In the genomic region with DNA sequence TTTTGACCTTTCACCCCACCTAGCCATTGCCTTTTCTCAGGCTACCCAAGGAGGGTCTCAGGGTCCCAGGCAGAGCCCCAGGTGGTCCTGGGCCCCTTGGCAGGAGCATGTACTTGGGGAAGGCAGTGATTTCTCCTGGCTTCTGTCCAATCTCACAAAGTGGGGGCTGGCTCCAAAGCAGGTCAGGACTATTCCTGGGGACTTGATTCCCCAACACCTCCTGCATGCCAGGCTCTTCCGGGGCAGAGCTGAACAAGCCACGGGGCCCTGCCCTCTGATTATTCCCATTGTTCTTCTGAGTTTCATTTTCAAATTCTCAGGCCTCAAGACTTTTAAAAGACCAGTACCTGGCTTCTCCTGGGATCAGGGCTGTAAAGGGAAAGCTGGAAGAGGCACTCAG, we compare ENCODE assay signal across 16 cellular contexts. TPM values are rescaled to one million over a fixed set of nuclear protein-coding genes. Genes with fewer than 3 reads are reported as not detected.
DNase-seq lines count a peak whose midpoint lies in the region; ATAC-seq, FAIRE-seq and TF ChIP-seq lines count a peak whose summit lies in the region.
"Had no signal": no experiment of that assay in that cellular context is flagged by ENCODE, and none has a peak within 500 bp of the region (broad histone marks: within the 10 kb centered on the region; RNA-seq: fewer than 3 reads in every experiment).

No MANE protein-coding gene starts in this region.

- peaks cover 12% of the 10 kb centered on the region for H3K4me1 Mint-ChIP-seq in MCF 10A (ENCODE audit: insufficient read depth, unreplicated experiment)
- H3K4me1 Mint-ChIP-seq in central memory CD8-positive, alpha-beta T cell, result peaks cover 15% of the 10 kb centered on the region
- peaks cover 20 to 38% (median 30%) of the 10 kb centered on the region in 7 donors for H3K4me1 Mint-ChIP-seq in naive thymus-derived CD4-positive, alpha-beta T cell

- no peak for DNase-seq in MCF 10A (ENCODE audit: unreplicated experiment)
- no peak for DNase-seq in breast epithelium (ENCODE audit: low spot score in 2 of 2)
- no peak for DNase-seq in central memory CD8-positive, alpha-beta T cell (ENCODE audit: low spot score in 2 of 2)
- no peak for DNase-seq in naive thymus-derived CD4-positive, alpha-beta T cell
- no peak for DNase-seq in urothelium cell line (ENCODE audit: low spot score)
- DNase-seq in PC-9, result no peak
- no peak for DNase-seq in erythroblast (lab: John Stamatoyannopoulos, UW)
- DNase-seq in glomerular visceral epithelial cell (ENCODE audit: extremely low spot score), result no peak
- DNase-seq: cortex of kidney; NCI-H146; NCI-H446 treated with DMSO at 0.1 percent for 48 hours; stimulated activated CD4-positive, alpha-beta T cell treated with anti-CD3 and anti-CD28 coated beads, Interleukin-1b, Interleukin-23, amount 100 ng/mL, for 48 hours; testis had no signal

- CTCF ChIA-PET in MCF 10A (lab: Yijun Ruan, JAX) (no interaction called here), PC-9 (lab: Charles Lee) (no interaction called here)
- CTCF ChIA-PET in naive thymus-derived CD4-positive, alpha-beta T cell (lab: Charles Lee), result no interaction called here

- H3K9me3 ChIP-seq in breast epithelium (no peaks in the 10 kb centered on the region), PC-9 (ENCODE audit: insufficient read depth, low read depth) (no peaks in the 10 kb centered on the region)
- no peaks in the 10 kb centered on the region for H3K9me3 ChIP-seq in naive thymus-derived CD4-positive, alpha-beta T cell (ENCODE audit: control insufficient read depth in 2 of 3, low read length in 3 of 3)
- H3K9me3 ChIP-seq: testis had no signal

- intact Hi-C loops in MCF 10A (cut with micrococcal nuclease), result no loop called here
- intact Hi-C loops in breast epithelium (cut with DNase I; ENCODE audit: low total_unique reads), result no loop called here
- intact Hi-C loops in naive thymus-derived CD4-positive, alpha-beta T cell (cut with micrococcal nuclease), result no loop called here
- intact Hi-C loops in PC-9 (cut with micrococcal nuclease; ENCODE audit: unreplicated experiment), result loop anchor here (5.0 kb wide), 1 partner anchor 165 kb away; no protein-coding TSS in a partner anchor

- no peak overlapping the region for H3K4me3 ChIP-seq in breast epithelium
- no peak overlapping the region for H3K4me3 ChIP-seq in naive thymus-derived CD4-positive, alpha-beta T cell (ENCODE audit: low read length)
- no peak overlapping the region for H3K4me3 ChIP-seq in PC-9
- H3K4me3 ChIP-seq: hepatocyte had no signal

- peaks cover 23% of the 10 kb centered on the region for H3F3A ChIP-seq in PC-9 (ENCODE audit: insufficient read depth, low read depth)

- H3K27ac Mint-ChIP-seq in MCF 10A (ENCODE audit: low read depth, unreplicated experiment), result no peak overlapping the region
- H3K27ac Mint-ChIP-seq in central memory CD8-positive, alpha-beta T cell (ENCODE audit: low read depth), result no peak overlapping the region
- H3K27ac Mint-ChIP-seq in naive thymus-derived CD4-positive, alpha-beta T cell, result peak overlapping the region in 5 of 9 donors; percentile 8 to 74 (median 28)

- H3K79me2 ChIP-seq in PC-9 (ENCODE audit: low read depth), result peaks cover 41% of the 10 kb centered on the region

- no peaks in the 10 kb centered on the region for H3K9me2 ChIP-seq in PC-9 (ENCODE audit: insufficient read depth)

- TF ChIP-seq CTCF in MCF 10A (IDR thresholded peaks at IDR 0.05; ENCODE audit: unreplicated experiment) (no peak), breast epithelium (IDR thresholded peaks at IDR 0.05) (no peak), PC-9 (conservative IDR thresholded peaks at IDR 0.05) (no peak)

- peaks cover 23% of the 10 kb centered on the region for H4K20me1 ChIP-seq in PC-9 (ENCODE audit: insufficient read depth)

- no peak for TF ChIP-seq POLR2A in breast epithelium (IDR thresholded peaks at IDR 0.05)
- TF ChIP-seq POLR2A in erythroblast (IDR thresholded peaks at IDR 0.05; ENCODE audit: low read length), result no peak

- H3K4me2 ChIP-seq in PC-9, result no peak overlapping the region

- H3K36me3 ChIP-seq in breast epithelium (no peaks in the 10 kb centered on the region), PC-9 (ENCODE audit: low read depth) (peaks cover 2% of the 10 kb centered on the region; the same call in 1 of the 2 replicates)
- peaks cover 0 to 4% (median 0%) of the 10 kb centered on the region in 3 experiments for H3K36me3 ChIP-seq in naive thymus-derived CD4-positive, alpha-beta T cell (ENCODE audit: control insufficient read depth in 2 of 3, insufficient read depth in 3 of 3, low read length in 3 of 3)

- H3K9me3 Mint-ChIP-seq in MCF 10A (ENCODE audit: unreplicated experiment), result no peaks in the 10 kb centered on the region
- no peaks in the 10 kb centered on the region for H3K9me3 Mint-ChIP-seq in central memory CD8-positive, alpha-beta T cell
- H3K9me3 Mint-ChIP-seq in naive thymus-derived CD4-positive, alpha-beta T cell, result no peaks in the 10 kb centered on the region

- no peak for ATAC-seq in central memory CD8-positive, alpha-beta T cell (replicated peaks; ENCODE audit: extremely low read depth, poor library complexity, severe bottlenecking)
- ATAC-seq in naive thymus-derived CD4-positive, alpha-beta T cell, result no peak
- ATAC-seq: left lobe of liver had no signal

- H3K4me1 ChIP-seq in breast epithelium (peaks cover 0 to 6% of the 10 kb centered on the region in 2 donors), PC-9 (replicated peaks; ENCODE audit: insufficient read depth) (peaks cover 18% of the 10 kb centered on the region)
- H3K4me1 ChIP-seq in naive thymus-derived CD4-positive, alpha-beta T cell (ENCODE audit: control insufficient read depth in 2 of 2, insufficient read depth in 2 of 2, low read length in 2 of 2), result peaks cover 14 to 15% of the 10 kb centered on the region in 2 donors

- POLR2A ChIA-PET in MCF 10A (lab: Yijun Ruan, JAX), result interaction anchor here (0.7 to 0.8 kb wide), 2 partner anchors 12 to 887 kb away, joined by 3 to 4 read pairs; no protein-coding TSS in a partner anchor
- POLR2A ChIA-PET in naive thymus-derived CD4-positive, alpha-beta T cell (lab: Charles Lee), result interaction anchor here (0.9 to 1.1 kb wide), 2 partner anchors 9 to 342 kb away, joined by 3 read pairs; no protein-coding TSS in a partner anchor
- POLR2A ChIA-PET in PC-9 (lab: Charles Lee; ENCODE audit: unreplicated experiment), result no interaction called here

- peaks cover 17% of the 10 kb centered on the region for H3K36me3 Mint-ChIP-seq in MCF 10A (ENCODE audit: insufficient read depth, unreplicated experiment)
- peaks cover 7% of the 10 kb centered on the region for H3K36me3 Mint-ChIP-seq in central memory CD8-positive, alpha-beta T cell (ENCODE audit: insufficient read depth)
- H3K36me3 Mint-ChIP-seq in naive thymus-derived CD4-positive, alpha-beta T cell, result peaks cover 0 to 1% (median 0%) of the 10 kb centered on the region in 5 donors

- H3K27ac ChIP-seq in breast epithelium (no peak overlapping the region), PC-9 (no peak overlapping the region)
- H3K27ac ChIP-seq in naive thymus-derived CD4-positive, alpha-beta T cell (ENCODE audit: low read depth, low read length), result no peak overlapping the region
- H3K27ac ChIP-seq: hepatocyte, VCaP had no signal

- H3K27me3 ChIP-seq in breast epithelium, result no peaks in the 10 kb centered on the region
- H3K27me3 ChIP-seq in naive thymus-derived CD4-positive, alpha-beta T cell (ENCODE audit: control insufficient read depth in 2 of 2, insufficient read depth in 2 of 2, low read length in 2 of 2), result no peaks in the 10 kb centered on the region
- no peaks in the 10 kb centered on the region for H3K27me3 ChIP-seq in PC-9 (ENCODE audit: insufficient read depth, low read depth)
- H3K27me3 ChIP-seq: hepatocyte, testis had no signal

- BruUV-seq in MCF 10A (replicated peaks; lab: Mats Ljungman, UMichigan) (no TSS peak), PC-9 (replicated peaks; lab: Mats Ljungman, UMichigan) (no TSS peak)

- peak overlapping the region; percentile 92 for H3K4me3 Mint-ChIP-seq in MCF 10A (ENCODE audit: unreplicated experiment)
- peak overlapping the region; percentile 59 for H3K4me3 Mint-ChIP-seq in central memory CD8-positive, alpha-beta T cell
- H3K4me3 Mint-ChIP-seq in naive thymus-derived CD4-positive, alpha-beta T cell, result peak overlapping the region; percentile 58 to 95 (median 80)

- H2AFZ ChIP-seq in PC-9, result no peak overlapping the region
- H2AFZ ChIP-seq: hepatocyte had no signal

- H3K27me3 Mint-ChIP-seq in MCF 10A (ENCODE audit: insufficient read depth, unreplicated experiment), result no peaks in the 10 kb centered on the region
- no peaks in the 10 kb centered on the region for H3K27me3 Mint-ChIP-seq in central memory CD8-positive, alpha-beta T cell
- no peaks in the 10 kb centered on the region for H3K27me3 Mint-ChIP-seq in naive thymus-derived CD4-positive, alpha-beta T cell

- no peak for FAIRE-seq in urothelium cell line (lab: Jason Lieb, UNC)

RNA-seq across cellular contexts. Expression of a gene that starts 1.5 kb away (rescaled TPM):
- total RNA-seq in MCF 10A (2022) (44.7 and 56.4 TPM in 2 replicates), breast epithelium (10 to 100 TPM; 24.2 to 43.3 (median 36.1) TPM), PC-9 (2021) (79.1 and 85.1 TPM in 2 replicates)
- total RNA-seq in naive thymus-derived CD4-positive, alpha-beta T cell, result 10 to 100 TPM; 63.6 to 97.2 (median 78.1) TPM
- 1 to 10 TPM; 3.3 to 3.8 TPM for polyA plus RNA-seq in naive thymus-derived CD4-positive, alpha-beta T cell

Comparison
In these comparisons a context has a peak if more than half of its experiments do, and no peak if none do; other contexts are left out.
1. H3K27ac Mint-ChIP-seq: peak in naive thymus-derived CD4-positive, alpha-beta T cell (5 of 9); none in MCF 10A (single experiment) and central memory CD8-positive, alpha-beta T cell (single experiment).
2. Peak in every context shown above with its lines, with median percentiles within 50 percentile points of each other: H3K4me3 Mint-ChIP-seq.